Comparison of ENCODE assay signal across 1 cellular context in the genomic region with DNA sequence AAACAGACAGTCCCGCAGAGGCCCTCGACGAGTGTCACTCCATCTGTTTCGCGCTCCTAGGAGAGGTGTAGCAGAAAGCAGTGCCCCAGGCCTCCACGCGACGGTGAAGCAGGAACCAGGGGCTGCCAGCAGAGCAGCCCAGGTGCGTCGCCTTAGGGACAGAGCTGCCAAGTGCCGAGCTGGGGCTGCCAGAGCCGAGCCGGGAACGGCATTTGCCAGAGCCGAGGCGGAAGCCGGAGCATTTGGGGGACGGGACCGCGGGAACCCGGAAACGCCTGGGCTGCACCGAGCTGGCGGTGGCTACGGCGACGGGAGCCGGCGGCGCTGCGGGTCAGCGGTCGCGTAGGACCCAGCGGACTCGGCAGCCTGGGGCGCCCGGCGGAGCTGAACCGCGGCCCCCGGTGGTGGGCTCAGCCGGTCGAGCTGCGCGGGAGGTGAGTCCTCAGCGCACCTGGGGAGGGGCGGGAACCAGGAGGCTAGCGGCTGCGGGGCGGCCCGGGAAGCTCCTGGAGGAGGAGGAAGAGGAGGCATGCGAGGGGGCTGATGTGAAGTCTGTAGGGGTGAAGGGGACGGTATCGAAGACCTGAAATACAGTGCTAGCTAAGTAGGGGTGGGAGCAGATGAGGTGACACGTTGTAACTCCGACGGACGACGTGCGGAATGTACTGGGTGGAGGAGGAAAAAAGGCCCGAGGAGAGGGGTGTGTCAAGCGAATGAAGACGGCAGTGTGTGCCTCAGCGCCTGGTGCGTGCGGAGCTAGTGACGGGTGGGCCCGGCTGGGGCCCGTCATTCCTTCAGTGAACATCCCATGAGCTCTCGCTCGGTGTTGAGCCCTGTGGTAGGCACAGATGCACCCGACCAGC.
TF ChIP-seq lines count a peak whose summit lies in the region.

A gene (plus strand): TSS at position 268 of the 863 bp plus-strand sequence. CDS start 23,559 bp downstream, outside the sequence.

TF ChIP-seq in HepG2, 621 proteins besides CTCF, POLR2A, EP300 and RAD21 (continued from another document):
- TF ChIP-seq, protein P1, sequence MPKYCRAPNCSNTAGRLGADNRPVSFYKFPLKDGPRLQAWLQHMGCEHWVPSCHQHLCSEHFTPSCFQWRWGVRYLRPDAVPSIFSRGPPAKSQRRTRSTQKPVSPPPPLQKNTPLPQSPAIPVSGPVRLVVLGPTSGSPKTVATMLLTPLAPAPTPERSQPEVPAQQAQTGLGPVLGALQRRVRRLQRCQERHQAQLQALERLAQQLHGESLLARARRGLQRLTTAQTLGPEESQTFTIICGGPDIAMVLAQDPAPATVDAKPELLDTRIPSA (CRISPR knock-in tag; IDR thresholded peaks at IDR 0.05; ENCODE audit: borderline replicate concordance) = 0 out of 2 replicates have a peak, but pooled peaks have one; percentile 68
- TF ChIP-seq KLF11 (CRISPR knock-in tag; IDR thresholded peaks at IDR 0.05) (peak; percentile 36; the same call in 1 of the 2 replicates), ZNF382 (CRISPR knock-in tag; IDR thresholded peaks at IDR 0.05; ENCODE audit: borderline replicate concordance) (no peak), CHD4 (IDR thresholded peaks at IDR 0.05; ENCODE audit: borderline replicate concordance, low read length) (no peak), ZFY (CRISPR knock-in tag; IDR thresholded peaks at IDR 0.05) (peak; percentile 96), SMYD3 (CRISPR knock-in tag; IDR thresholded peaks at IDR 0.05) (peak; percentile 94; the same call in 1 of the 2 replicates), SKI (IDR thresholded peaks at IDR 0.05; ENCODE audit: partially characterized antibody) (peak; percentile 17), NFYC (CRISPR knock-in tag; IDR thresholded peaks at IDR 0.05) (peak; percentile 32; the same call in 1 of the 2 replicates), ZNF605 (CRISPR knock-in tag; IDR thresholded peaks at IDR 0.05) (peak; percentile 85)
- TF ChIP-seq, protein P2, sequence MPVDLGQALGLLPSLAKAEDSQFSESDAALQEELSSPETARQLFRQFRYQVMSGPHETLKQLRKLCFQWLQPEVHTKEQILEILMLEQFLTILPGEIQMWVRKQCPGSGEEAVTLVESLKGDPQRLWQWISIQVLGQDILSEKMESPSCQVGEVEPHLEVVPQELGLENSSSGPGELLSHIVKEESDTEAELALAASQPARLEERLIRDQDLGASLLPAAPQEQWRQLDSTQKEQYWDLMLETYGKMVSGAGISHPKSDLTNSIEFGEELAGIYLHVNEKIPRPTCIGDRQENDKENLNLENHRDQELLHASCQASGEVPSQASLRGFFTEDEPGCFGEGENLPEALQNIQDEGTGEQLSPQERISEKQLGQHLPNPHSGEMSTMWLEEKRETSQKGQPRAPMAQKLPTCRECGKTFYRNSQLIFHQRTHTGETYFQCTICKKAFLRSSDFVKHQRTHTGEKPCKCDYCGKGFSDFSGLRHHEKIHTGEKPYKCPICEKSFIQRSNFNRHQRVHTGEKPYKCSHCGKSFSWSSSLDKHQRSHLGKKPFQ (CRISPR knock-in tag; IDR thresholded peaks at IDR 0.05; ENCODE audit: insufficient replicate concordance) = peak; percentile 93
- TF ChIP-seq, protein P3, sequence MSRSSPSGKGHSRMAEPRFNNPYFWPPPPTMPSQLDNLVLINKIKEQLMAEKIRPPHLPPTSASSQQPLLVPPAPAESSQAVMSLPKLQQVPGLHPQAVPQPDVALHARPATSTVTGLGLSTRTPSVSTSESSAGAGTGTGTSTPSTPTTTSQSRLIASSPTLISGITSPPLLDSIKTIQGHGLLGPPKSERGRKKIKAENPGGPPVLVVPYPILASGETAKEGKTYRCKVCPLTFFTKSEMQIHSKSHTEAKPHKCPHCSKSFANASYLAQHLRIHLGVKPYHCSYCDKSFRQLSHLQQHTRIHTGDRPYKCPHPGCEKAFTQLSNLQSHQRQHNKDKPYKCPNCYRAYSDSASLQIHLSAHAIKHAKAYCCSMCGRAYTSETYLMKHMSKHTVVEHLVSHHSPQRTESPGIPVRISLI (CRISPR knock-in tag; IDR thresholded peaks at IDR 0.05; ENCODE audit: borderline replicate concordance) = peak; percentile 61; the same call in 1 of the 2 replicates
- TF ChIP-seq, protein P4, sequence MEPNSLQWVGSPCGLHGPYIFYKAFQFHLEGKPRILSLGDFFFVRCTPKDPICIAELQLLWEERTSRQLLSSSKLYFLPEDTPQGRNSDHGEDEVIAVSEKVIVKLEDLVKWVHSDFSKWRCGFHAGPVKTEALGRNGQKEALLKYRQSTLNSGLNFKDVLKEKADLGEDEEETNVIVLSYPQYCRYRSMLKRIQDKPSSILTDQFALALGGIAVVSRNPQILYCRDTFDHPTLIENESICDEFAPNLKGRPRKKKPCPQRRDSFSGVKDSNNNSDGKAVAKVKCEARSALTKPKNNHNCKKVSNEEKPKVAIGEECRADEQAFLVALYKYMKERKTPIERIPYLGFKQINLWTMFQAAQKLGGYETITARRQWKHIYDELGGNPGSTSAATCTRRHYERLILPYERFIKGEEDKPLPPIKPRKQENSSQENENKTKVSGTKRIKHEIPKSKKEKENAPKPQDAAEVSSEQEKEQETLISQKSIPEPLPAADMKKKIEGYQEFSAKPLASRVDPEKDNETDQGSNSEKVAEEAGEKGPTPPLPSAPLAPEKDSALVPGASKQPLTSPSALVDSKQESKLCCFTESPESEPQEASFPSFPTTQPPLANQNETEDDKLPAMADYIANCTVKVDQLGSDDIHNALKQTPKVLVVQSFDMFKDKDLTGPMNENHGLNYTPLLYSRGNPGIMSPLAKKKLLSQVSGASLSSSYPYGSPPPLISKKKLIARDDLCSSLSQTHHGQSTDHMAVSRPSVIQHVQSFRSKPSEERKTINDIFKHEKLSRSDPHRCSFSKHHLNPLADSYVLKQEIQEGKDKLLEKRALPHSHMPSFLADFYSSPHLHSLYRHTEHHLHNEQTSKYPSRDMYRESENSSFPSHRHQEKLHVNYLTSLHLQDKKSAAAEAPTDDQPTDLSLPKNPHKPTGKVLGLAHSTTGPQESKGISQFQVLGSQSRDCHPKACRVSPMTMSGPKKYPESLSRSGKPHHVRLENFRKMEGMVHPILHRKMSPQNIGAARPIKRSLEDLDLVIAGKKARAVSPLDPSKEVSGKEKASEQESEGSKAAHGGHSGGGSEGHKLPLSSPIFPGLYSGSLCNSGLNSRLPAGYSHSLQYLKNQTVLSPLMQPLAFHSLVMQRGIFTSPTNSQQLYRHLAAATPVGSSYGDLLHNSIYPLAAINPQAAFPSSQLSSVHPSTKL (CRISPR knock-in tag; IDR thresholded peaks at IDR 0.05) = peak; percentile 84
- TF ChIP-seq, protein P5, sequence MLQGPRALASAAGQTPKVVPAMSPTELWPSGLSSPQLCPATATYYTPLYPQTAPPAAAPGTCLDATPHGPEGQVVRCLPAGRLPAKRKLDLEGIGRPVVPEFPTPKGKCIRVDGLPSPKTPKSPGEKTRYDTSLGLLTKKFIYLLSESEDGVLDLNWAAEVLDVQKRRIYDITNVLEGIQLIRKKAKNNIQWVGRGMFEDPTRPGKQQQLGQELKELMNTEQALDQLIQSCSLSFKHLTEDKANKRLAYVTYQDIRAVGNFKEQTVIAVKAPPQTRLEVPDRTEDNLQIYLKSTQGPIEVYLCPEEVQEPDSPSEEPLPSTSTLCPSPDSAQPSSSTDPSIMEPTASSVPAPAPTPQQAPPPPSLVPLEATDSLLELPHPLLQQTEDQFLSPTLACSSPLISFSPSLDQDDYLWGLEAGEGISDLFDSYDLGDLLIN (CRISPR knock-in tag; IDR thresholded peaks at IDR 0.05; ENCODE audit: borderline replicate concordance) = peak; percentile 57; the same call in 1 of the 2 replicates
